In the genomic region with DNA sequence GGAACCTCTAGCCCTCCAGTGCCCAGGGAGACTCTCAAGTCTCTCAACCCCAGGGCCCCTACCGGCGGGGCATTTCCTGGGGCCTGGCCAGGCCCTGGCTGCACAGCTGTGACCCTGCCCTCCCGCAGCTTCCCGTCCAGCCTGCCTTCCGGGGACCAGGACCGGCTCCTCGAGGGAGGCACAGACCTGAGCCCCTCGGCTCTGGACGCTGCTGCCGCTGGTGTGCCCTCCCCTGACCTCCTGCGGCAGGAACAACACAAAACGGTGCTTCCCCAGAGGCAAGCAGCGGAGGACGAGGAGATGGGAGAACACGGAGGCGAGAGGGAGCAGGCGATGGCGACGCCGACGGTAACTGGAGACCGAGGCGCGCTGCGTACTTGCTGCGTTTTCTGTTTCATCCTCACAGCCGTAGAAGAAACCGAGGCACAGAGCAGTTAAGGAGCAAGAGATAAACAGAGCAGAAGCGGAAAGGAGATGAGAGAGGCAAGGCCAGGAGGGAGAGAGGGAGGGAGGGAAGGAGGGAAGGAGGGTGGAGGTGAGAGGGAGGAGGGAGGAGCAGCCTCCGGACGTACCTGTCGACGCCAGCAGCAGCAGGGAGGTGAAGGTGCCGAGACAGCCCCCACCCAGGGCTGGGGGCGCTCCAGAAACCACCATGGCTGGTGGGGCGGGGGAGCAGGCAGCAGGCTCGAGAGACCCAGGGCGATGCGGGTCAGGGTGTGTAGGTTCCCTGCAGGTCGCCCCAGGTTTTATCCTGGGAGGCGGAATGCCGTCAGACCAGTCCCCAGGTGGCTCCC, we compare ENCODE assay signal across 10 cellular contexts. TPM values are rescaled to one million over a fixed set of nuclear protein-coding genes. Genes with fewer than 3 reads are reported as not detected.
DNase-seq lines count a peak whose midpoint lies in the region; ATAC-seq and TF ChIP-seq lines count a peak whose summit lies in the region.
"Had no signal": no experiment of that assay in that cellular context is flagged by ENCODE, and none has a peak within 500 bp of the region (broad histone marks: within the 10 kb centered on the region; RNA-seq: fewer than 3 reads in every experiment).

A gene with protein sequence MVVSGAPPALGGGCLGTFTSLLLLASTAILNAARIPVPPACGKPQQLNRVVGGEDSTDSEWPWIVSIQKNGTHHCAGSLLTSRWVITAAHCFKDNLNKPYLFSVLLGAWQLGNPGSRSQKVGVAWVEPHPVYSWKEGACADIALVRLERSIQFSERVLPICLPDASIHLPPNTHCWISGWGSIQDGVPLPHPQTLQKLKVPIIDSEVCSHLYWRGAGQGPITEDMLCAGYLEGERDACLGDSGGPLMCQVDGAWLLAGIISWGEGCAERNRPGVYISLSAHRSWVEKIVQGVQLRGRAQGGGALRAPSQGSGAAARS (minus strand): TSS at position 720 of the 794 bp plus-strand sequence. CDS start 66 bp downstream, at position 654.

- no peaks in the 10 kb centered on the region for H3K36me3 ChIP-seq in CD4-positive, alpha-beta memory T cell (ENCODE audit: insufficient read depth, low read length)
- no peaks in the 10 kb centered on the region for H3K36me3 ChIP-seq in naive thymus-derived CD4-positive, alpha-beta T cell (ENCODE audit: control insufficient read depth in 2 of 3, insufficient read depth in 3 of 3, low read length in 3 of 3)

- peaks cover 0 to 5% of the 10 kb centered on the region in 2 donors for H3K9me3 ChIP-seq in CD4-positive, alpha-beta memory T cell (ENCODE audit: control insufficient read depth in 1 of 2, low read length in 2 of 2)
- peaks cover 0 to 11% (median 0%) of the 10 kb centered on the region in 3 experiments for H3K9me3 ChIP-seq in naive thymus-derived CD4-positive, alpha-beta T cell (ENCODE audit: control insufficient read depth in 2 of 3, low read length in 3 of 3)

- no peak within 1 kb of the TSS for H3K27ac ChIP-seq in CD4-positive, alpha-beta memory T cell (ENCODE audit: low read depth, low read length)
- no peak within 1 kb of the TSS for H3K27ac ChIP-seq in coronary artery
- H3K27ac ChIP-seq in naive thymus-derived CD4-positive, alpha-beta T cell (ENCODE audit: low read depth, low read length): no peak within 1 kb of the TSS
- H3K27ac ChIP-seq: psoas muscle had no signal

- intact Hi-C loops in CD4-positive, alpha-beta memory T cell (cut with micrococcal nuclease): no loop called here
- intact Hi-C loops in naive thymus-derived CD4-positive, alpha-beta T cell (cut with micrococcal nuclease): no loop called here

- no peak for TF ChIP-seq CTCF in coronary artery (IDR thresholded peaks at IDR 0.05)

- H3K4me3 ChIP-seq in CD4-positive, alpha-beta memory T cell (ENCODE audit: low read length in 2 of 2): peak within 1 kb of the TSS in 1 of 2 donors; percentile 46
- peak within 1 kb of the TSS; percentile 2 for H3K4me3 ChIP-seq in coronary artery
- peak within 1 kb of the TSS; percentile 46 for H3K4me3 ChIP-seq in naive thymus-derived CD4-positive, alpha-beta T cell (ENCODE audit: low read length)
- H3K4me3 ChIP-seq: psoas muscle had no signal

- DNase-seq in CD4-positive, alpha-beta memory T cell: no peak
- peak; percentile 69 for DNase-seq in LoVo (ENCODE audit: low spot score)
- no peak for DNase-seq in coronary artery (ENCODE audit: low spot score)
- DNase-seq in naive thymus-derived CD4-positive, alpha-beta T cell: peak in 2 of 9 donors; percentile 16 to 20
- no peak for DNase-seq in activated CD4-positive, alpha-beta T cell treated with anti-CD3 and anti-CD28 coated beads, Interleukin-2, amount 10 ng/mL, durations not matched to agents 7 days and 5 days
- DNase-seq in erythroblast (lab: John Stamatoyannopoulos, UW): no peak
- DNase-seq: NCI-H187 treated with DMSO at 0.1 percent for 48 hours had no signal

- peaks cover 6% of the 10 kb centered on the region for H3K27me3 ChIP-seq in CD4-positive, alpha-beta memory T cell (ENCODE audit: insufficient read depth, low read length)
- peaks cover 0 to 6% of the 10 kb centered on the region in 2 donors for H3K27me3 ChIP-seq in naive thymus-derived CD4-positive, alpha-beta T cell (ENCODE audit: control insufficient read depth in 2 of 2, insufficient read depth in 2 of 2, low read length in 2 of 2)

- CTCF ChIA-PET in CD4-positive, alpha-beta memory T cell (lab: Charles Lee; ENCODE audit: partially characterized antibody): interaction anchor here (2.0 kb wide), 1 partner anchor 10 kb away, joined by 7 read pairs; no protein-coding TSS in a partner anchor
- CTCF ChIA-PET in naive thymus-derived CD4-positive, alpha-beta T cell (lab: Charles Lee): no interaction called here
- CTCF ChIA-PET in activated CD4-positive, alpha-beta T cell treated with anti-CD3 and anti-CD28 coated beads, Interleukin-2, amount 10 ng/mL, durations not matched to agents 7 days and 5 days (lab: Charles Lee): no interaction called here

- H3K4me1 ChIP-seq in CD4-positive, alpha-beta memory T cell (ENCODE audit: insufficient read depth, low read length): peaks cover 12% of the 10 kb centered on the region
- peaks cover 3 to 12% of the 10 kb centered on the region in 2 donors for H3K4me1 ChIP-seq in naive thymus-derived CD4-positive, alpha-beta T cell (ENCODE audit: control insufficient read depth in 2 of 2, insufficient read depth in 2 of 2, low read length in 2 of 2)
- H3K4me1 ChIP-seq: psoas muscle had no signal

- H3K4me3 Mint-ChIP-seq in CD4-positive, alpha-beta memory T cell: peak within 1 kb of the TSS; percentile 55 to 89 (median 86)
- peak within 1 kb of the TSS; percentile 78 to 93 (median 84) for H3K4me3 Mint-ChIP-seq in naive thymus-derived CD4-positive, alpha-beta T cell
- H3K4me3 Mint-ChIP-seq in activated CD4-positive, alpha-beta T cell treated with anti-CD3 and anti-CD28 coated beads, Interleukin-2, amount 10 ng/mL, durations not matched to agents 7 days and 5 days: no peak within 1 kb of the TSS

- peaks cover 5 to 13% of the 10 kb centered on the region in 2 donors for H3K27me3 Mint-ChIP-seq in CD4-positive, alpha-beta memory T cell
- peaks cover 5 to 16% (median 10%) of the 10 kb centered on the region in 5 donors for H3K27me3 Mint-ChIP-seq in naive thymus-derived CD4-positive, alpha-beta T cell
- H3K27me3 Mint-ChIP-seq in activated CD4-positive, alpha-beta T cell treated with anti-CD3 and anti-CD28 coated beads, Interleukin-2, amount 10 ng/mL, durations not matched to agents 7 days and 5 days: peaks cover 12% of the 10 kb centered on the region

- TF ChIP-seq POLR2A in GM18505 (IDR thresholded peaks at IDR 0.05; ENCODE audit: borderline replicate concordance, extremely low read depth, insufficient read depth, insufficient read length) (no peak), erythroblast (IDR thresholded peaks at IDR 0.05; ENCODE audit: low read length) (no peak)

- peaks cover 0 to 10% of the 10 kb centered on the region in 2 donors for H3K36me3 Mint-ChIP-seq in CD4-positive, alpha-beta memory T cell
- H3K36me3 Mint-ChIP-seq in naive thymus-derived CD4-positive, alpha-beta T cell: peaks cover 0 to 13% (median 5%) of the 10 kb centered on the region in 5 donors
- H3K36me3 Mint-ChIP-seq in activated CD4-positive, alpha-beta T cell treated with anti-CD3 and anti-CD28 coated beads, Interleukin-2, amount 10 ng/mL, durations not matched to agents 7 days and 5 days (ENCODE audit: low read depth): peaks cover 7% of the 10 kb centered on the region

- ATAC-seq in naive thymus-derived CD4-positive, alpha-beta T cell: peak; percentile 42
- ATAC-seq in GM18505 (IDR thresholded peaks at IDR 0.05; ENCODE audit: unreplicated experiment) (no peak), GM21576 (IDR thresholded peaks at IDR 0.05; ENCODE audit: unreplicated experiment) (no peak)
- ATAC-seq: psoas muscle had no signal

- peaks cover 3 to 17% (median 11%) of the 10 kb centered on the region in 8 donors for H3K9me3 Mint-ChIP-seq in CD4-positive, alpha-beta memory T cell
- H3K9me3 Mint-ChIP-seq in naive thymus-derived CD4-positive, alpha-beta T cell: peaks cover 6 to 19% (median 9%) of the 10 kb centered on the region in 11 donors
- H3K9me3 Mint-ChIP-seq in activated CD4-positive, alpha-beta T cell treated with anti-CD3 and anti-CD28 coated beads, Interleukin-2, amount 10 ng/mL, durations not matched to agents 7 days and 5 days: peaks cover 17% of the 10 kb centered on the region

- H3K4me1 Mint-ChIP-seq in CD4-positive, alpha-beta memory T cell: peaks cover 2 to 6% (median 5%) of the 10 kb centered on the region in 4 donors
- H3K4me1 Mint-ChIP-seq in naive thymus-derived CD4-positive, alpha-beta T cell: peaks cover 3 to 10% (median 5%) of the 10 kb centered on the region in 7 donors
- peaks cover 10% of the 10 kb centered on the region for H3K4me1 Mint-ChIP-seq in activated CD4-positive, alpha-beta T cell treated with anti-CD3 and anti-CD28 coated beads, Interleukin-2, amount 10 ng/mL, durations not matched to agents 7 days and 5 days

- POLR2A ChIA-PET in CD4-positive, alpha-beta memory T cell (lab: Charles Lee; ENCODE audit: partially characterized antibody): no interaction called here
- POLR2A ChIA-PET in naive thymus-derived CD4-positive, alpha-beta T cell (lab: Charles Lee): no interaction called here
- POLR2A ChIA-PET in activated CD4-positive, alpha-beta T cell treated with anti-CD3 and anti-CD28 coated beads, Interleukin-2, amount 10 ng/mL, durations not matched to agents 7 days and 5 days (lab: Charles Lee): no interaction called here

- H3K27ac Mint-ChIP-seq in CD4-positive, alpha-beta memory T cell: peak within 1 kb of the TSS in 3 of 7 donors; percentile 78 to 92 (median 81)
- peak within 1 kb of the TSS in 5 of 9 donors; percentile 7 to 76 (median 56) for H3K27ac Mint-ChIP-seq in naive thymus-derived CD4-positive, alpha-beta T cell
- no peak within 1 kb of the TSS for H3K27ac Mint-ChIP-seq in activated CD4-positive, alpha-beta T cell treated with anti-CD3 and anti-CD28 coated beads, Interleukin-2, amount 10 ng/mL, durations not matched to agents 7 days and 5 days

RNA-seq across cellular contexts. Expression of the gene that starts here (rescaled TPM):
- total RNA-seq in CD4-positive, alpha-beta memory T cell: under 1 TPM in 1 of 2 experiments, not detected in 1; 0.39 TPM
- under 1 TPM in 1 of 2 donors, not detected in 1; 0.42 TPM for polyA plus RNA-seq in CD4-positive, alpha-beta memory T cell
- total RNA-seq in naive thymus-derived CD4-positive, alpha-beta T cell: under 1 TPM in 2 of 5 experiments, not detected in 3; 0.59 to 0.72 TPM
- not detected for polyA plus RNA-seq in naive thymus-derived CD4-positive, alpha-beta T cell
- not detected for total RNA-seq in activated CD4-positive, alpha-beta T cell treated with anti-CD3 and anti-CD28 coated beads, Interleukin-2, amount 10 ng/mL, durations not matched to agents 7 days and 5 days

Comparison
In these comparisons a context has a peak if more than half of its experiments do, and no peak if none do; other contexts are left out.
1. Peak in ATAC-seq and H3K4me3 ChIP-seq in naive thymus-derived CD4-positive, alpha-beta T cell; RNA of the gene not detected or under 1 TPM.